Comparison of ENCODE assay signal across 13 cellular contexts in genomic region chr11:86136542-86136941, GRCh38.
"Had no signal": no experiment of that assay in that cellular context is flagged by ENCODE, and none has a peak within 500 bp of the region (broad histone marks: within the 10 kb centered on the region; RNA-seq: fewer than 3 reads in every experiment).

No MANE protein-coding gene starts in this region.

- H3K9me3 Mint-ChIP-seq: activated naive CD8-positive, alpha-beta T cell treated with anti-CD3 and anti-CD28 coated beads, Interleukin-2, amount 50 U/mL, for 24 hours; activated T-cell treated with anti-CD3 and anti-CD28 coated beads, Interleukin-2, amount 50 U/mL, for 24 hours had no signal

- H3K27ac ChIP-seq: cardiac muscle cell, colonic mucosa, stomach, tibial artery had no signal

- H3K27me3 Mint-ChIP-seq: activated naive CD8-positive, alpha-beta T cell treated with anti-CD3 and anti-CD28 coated beads, Interleukin-2, amount 50 U/mL, for 24 hours; activated T-cell treated with anti-CD3 and anti-CD28 coated beads, Interleukin-2, amount 50 U/mL, for 24 hours; natural killer cell treated with Interleukin-12 subunit alpha and Interleukin-12 subunit beta and Interleukin-15 and Interleukin-18, amount 100 ng/mL, for 72 hours had no signal

- H3K36me3 ChIP-seq: cardiac muscle cell, colonic mucosa, stomach, tibial artery had no signal

- H3K4me1 ChIP-seq: colonic mucosa had no signal

- H3K27me3 ChIP-seq: cardiac muscle cell, colonic mucosa, stomach, tibial artery had no signal

- H3K4me3 Mint-ChIP-seq: activated naive CD8-positive, alpha-beta T cell treated with anti-CD3 and anti-CD28 coated beads, Interleukin-2, amount 50 U/mL, for 24 hours; activated T-cell treated with anti-CD3 and anti-CD28 coated beads, Interleukin-2, amount 50 U/mL, for 24 hours; natural killer cell treated with Interleukin-12 subunit alpha and Interleukin-12 subunit beta and Interleukin-15 and Interleukin-18, amount 100 ng/mL, for 72 hours had no signal

- ATAC-seq: activated naive CD8-positive, alpha-beta T cell treated with anti-CD3 and anti-CD28 coated beads, Interleukin-2, amount 50 U/mL, for 24 hours; natural killer cell treated with Interleukin-12 subunit alpha and Interleukin-12 subunit beta and Interleukin-15 and Interleukin-18, amount 100 ng/mL, for 72 hours had no signal

- H3K27ac Mint-ChIP-seq: activated naive CD8-positive, alpha-beta T cell treated with anti-CD3 and anti-CD28 coated beads, Interleukin-2, amount 50 U/mL, for 24 hours; activated T-cell treated with anti-CD3 and anti-CD28 coated beads, Interleukin-2, amount 50 U/mL, for 24 hours had no signal

- DNase-seq: activated CD4-positive, alpha-beta T cell treated with anti-CD3 and anti-CD28 coated beads, Interleukin-2, amount 50 U/mL, for 1 hour; activated gamma-delta T cell; activated naive CD8-positive, alpha-beta T cell treated with anti-CD3 and anti-CD28 coated beads, Interleukin-2, amount 50 U/mL, for 24 hours; activated T-cell treated with anti-CD3 and anti-CD28 coated beads, Interleukin-2, amount 50 U/mL, for 24 hours; colonic mucosa; effector memory CD4-positive, alpha-beta T cell; mammary epithelial cell; occipital lobe; stimulated activated CD4-positive, alpha-beta T cell treated with anti-CD3 and anti-CD28 coated beads, Interleukin-4, amount 100 ng/mL, for 24 hours; stomach; tibial artery had no signal

- H3K9me3 ChIP-seq: colonic mucosa, stomach, tibial artery had no signal

- H3K4me3 ChIP-seq: cardiac muscle cell, colonic mucosa, stomach, tibial artery had no signal
